ENCODE assay signal across 9 cellular contexts in genomic region chr6:16770701-16771569, GRCh38. TPM values are rescaled to one million over a fixed set of nuclear protein-coding genes. Genes with fewer than 3 reads are reported as not detected.
DNase-seq lines count a peak whose midpoint lies in the region; ATAC-seq and TF ChIP-seq lines count a peak whose summit lies in the region.
"Had no signal": no experiment of that assay in that cellular context is flagged by ENCODE, and none has a peak within 500 bp of the region (broad histone marks: within the 10 kb centered on the region; RNA-seq: fewer than 3 reads in every experiment).

No MANE protein-coding gene starts in this region.

- no peak overlapping the region for H3K4me3 ChIP-seq in mammary epithelial cell (replicated peaks in 1 of 3; ENCODE audit: insufficient read depth in 1 of 3, low read depth in 2 of 3, low read length in 3 of 3)
- H3K4me3 ChIP-seq in liver (ENCODE audit: low read depth in 1 of 3, low read length in 3 of 3), result no peak overlapping the region
- H3K4me3 ChIP-seq: skin epidermis had no signal

- no peak overlapping the region for H3K4me2 ChIP-seq in mammary epithelial cell (ENCODE audit: insufficient read depth, low read depth, low read length)

- no peaks in the 10 kb centered on the region for H3K36me3 ChIP-seq in mammary epithelial cell (ENCODE audit: insufficient read depth, low read length)
- H3K36me3 ChIP-seq in liver (ENCODE audit: control insufficient read depth in 4 of 4, insufficient read depth in 3 of 4, low read depth in 1 of 4, low read length in 3 of 4), result peaks cover 0 to 5% (median 0%) of the 10 kb centered on the region in 4 donors

- intact Hi-C loops in activated B cell treated with CpG ODN at 0.5 μM for 24 hours (cut with micrococcal nuclease), result loop anchor here (1.0 kb wide), 4 partner anchors 8 to 486 kb away; no protein-coding TSS in a partner anchor
- intact Hi-C loops in mammary epithelial cell (cut with micrococcal nuclease), result no loop called here

- DNase-seq in NCI-H1092 treated with DMSO at 0.1 percent for 48 hours (lab: John Stamatoyannopoulos, UW), result peak; percentile 1
- DNase-seq in NCI-H1092 (lab: John Stamatoyannopoulos, UW), result no peak
- DNase-seq in NCI-H2029 treated with DMSO at 0.1 percent for 48 hours (lab: John Stamatoyannopoulos, UW), result peak; percentile 54
- DNase-seq in activated B cell treated with CpG ODN at 0.5 μM for 24 hours, result peak; percentile 59
- DNase-seq in mammary epithelial cell, result peak; percentile 57
- peak in 2 of 3 donors; percentile 59 to 64 for DNase-seq in stimulated activated CD4-positive, alpha-beta T cell treated with anti-CD3 and anti-CD28 coated beads, TNF-alpha, amount 100 ng/mL, for 1 hour (ENCODE audit: low read depth in 3 of 3, low spot score in 1 of 3)

- peak; percentile 84 to 95 for TF ChIP-seq RAD21 in liver (IDR thresholded peaks at IDR 0.05)

- in situ Hi-C loops in mammary epithelial cell (cut with MboI; ENCODE audit: low sequenced_read_pairs in 2 of 2), result no loop called here

- no TSS peak for BruUV-seq in mammary epithelial cell (replicated peaks; lab: Mats Ljungman, UMichigan)

- dilution Hi-C loops in mammary epithelial cell (cut with HindIII; ENCODE audit: low sequenced_read_pairs), result no loop called here

- H3K9ac ChIP-seq in mammary epithelial cell (ENCODE audit: insufficient read depth, low read length) (no peak overlapping the region), liver (ENCODE audit: low read depth in 1 of 2, low read length in 2 of 2) (no peak overlapping the region)

- WGBS in mammary epithelial cell (ENCODE audit: low coverage, missing lambda C conversion rate), result 51% methylated on average over 14 of the region's 16 CpGs
- WGBS in liver, result 36% methylated on average over 16 of the region's 16 CpGs

- peaks cover 3% of the 10 kb centered on the region for H3K27me3 Mint-ChIP-seq in activated B cell treated with CpG ODN at 0.5 μM for 24 hours

- TF ChIP-seq CTCF in activated B cell treated with CpG ODN at 0.5 μM for 24 hours (IDR thresholded peaks at IDR 0.05), result peak; percentile 81
- TF ChIP-seq CTCF in mammary epithelial cell (conservative IDR thresholded peaks at IDR 0.05 in 1 of 2, IDR thresholded peaks at IDR 0.05 in 1 of 2; ENCODE audit: extremely low read depth in 1 of 2, insufficient read depth in 1 of 2, low read depth in 1 of 2, low read length in 2 of 2), result peak; percentile 85 to 87
- peak; percentile 89 for TF ChIP-seq CTCF in liver (IDR thresholded peaks at IDR 0.05; ENCODE audit: low read depth, low read length, missing input control)

- H4K20me1 ChIP-seq in mammary epithelial cell (ENCODE audit: insufficient read depth, low read length), result no peaks in the 10 kb centered on the region

- peak overlapping the region; percentile 32 for H3K4me3 Mint-ChIP-seq in activated B cell treated with CpG ODN at 0.5 μM for 24 hours

- H3K36me3 Mint-ChIP-seq in activated B cell treated with CpG ODN at 0.5 μM for 24 hours (ENCODE audit: low read depth), result no peaks in the 10 kb centered on the region

- POLR2A ChIA-PET in activated B cell treated with CpG ODN at 0.5 μM for 24 hours (lab: Charles Lee), result interaction anchor here (0.6 to 1.0 kb wide), 4 partner anchors 9 to 1477 kb away, joined by 3 to 8 read pairs (median 4); no protein-coding TSS in a partner anchor

- H3K9me3 ChIP-seq in mammary epithelial cell (replicated peaks; ENCODE audit: insufficient read depth, low read length) (no peaks in the 10 kb centered on the region), liver (ENCODE audit: control insufficient read depth in 4 of 4, low read length in 3 of 4) (no peaks in the 10 kb centered on the region)

- no peak overlapping the region for H3K27ac Mint-ChIP-seq in activated B cell treated with CpG ODN at 0.5 μM for 24 hours

- peak overlapping the region; percentile 0 for H2AFZ ChIP-seq in mammary epithelial cell (ENCODE audit: low read depth, low read length)

- H3K9me3 Mint-ChIP-seq in activated B cell treated with CpG ODN at 0.5 μM for 24 hours, result no peaks in the 10 kb centered on the region

- CTCF ChIA-PET in activated B cell treated with CpG ODN at 0.5 μM for 24 hours (lab: Charles Lee), result interaction anchor here (0.6 to 7.8 kb wide), 21 partner anchors 8 to 485 kb away, joined by 3 to 59 read pairs (median 3); partner anchors contain the start of gene ATXN1
- CTCF ChIA-PET in mammary epithelial cell (lab: Charles Lee; ENCODE audit: low non-redundant PET), result interaction anchor here (0.5 to 0.6 kb wide), 3 partner anchors 9 to 367 kb away, joined by 3 to 4 read pairs (median 3); no protein-coding TSS in a partner anchor

- peaks cover 38% of the 10 kb centered on the region for H3K4me1 ChIP-seq in mammary epithelial cell (ENCODE audit: insufficient read depth, low read length)
- H3K4me1 ChIP-seq in liver (ENCODE audit: control insufficient read depth in 4 of 4, insufficient read depth in 4 of 4, low read length in 3 of 4), result peaks cover 6 to 22% (median 13%) of the 10 kb centered on the region in 4 donors

- H3K27ac ChIP-seq in mammary epithelial cell (ENCODE audit: insufficient read depth, low read depth, low read length) (no peak overlapping the region), liver (ENCODE audit: low read depth in 1 of 2, low read length in 2 of 2) (no peak overlapping the region)

- no peaks in the 10 kb centered on the region for H3K79me2 ChIP-seq in mammary epithelial cell (ENCODE audit: insufficient read depth, low read length)

- peak; percentile 79 for ATAC-seq in HG02763 (IDR thresholded peaks at IDR 0.05; ENCODE audit: unreplicated experiment)
- ATAC-seq in activated B cell treated with CpG ODN at 0.5 μM for 24 hours (ENCODE audit: low read depth), result peak; percentile 97

- peaks cover 16% of the 10 kb centered on the region for H3K4me1 Mint-ChIP-seq in activated B cell treated with CpG ODN at 0.5 μM for 24 hours

- H3K27me3 ChIP-seq in mammary epithelial cell (ENCODE audit: insufficient read depth, low read length), result no peaks in the 10 kb centered on the region
- no peaks in the 10 kb centered on the region for H3K27me3 ChIP-seq in liver (ENCODE audit: control insufficient read depth in 4 of 4, insufficient read depth in 4 of 4, low read length in 3 of 4)

TF ChIP-seq in liver, 16 proteins besides CTCF, POLR2A, EP300 and RAD21:
- TF ChIP-seq RXRA (IDR thresholded peaks at IDR 0.05) (peak; percentile 24 to 43), HNF4A (conservative IDR thresholded peaks at IDR 0.05) (peak in 1 of 2 donors; percentile 43), FOXA2 (IDR thresholded peaks at IDR 0.05) (no peak), GABPA (IDR thresholded peaks at IDR 0.05 in 1 of 2, conservative IDR thresholded peaks at IDR 0.05 in 1 of 2) (no peak), TAF1 (conservative IDR thresholded peaks at IDR 0.05) (no peak), SP1 (IDR thresholded peaks at IDR 0.05) (no peak), YY1 (IDR thresholded peaks at IDR 0.05) (no peak), HNF4G (IDR thresholded peaks at IDR 0.05) (no peak), MAX (IDR thresholded peaks at IDR 0.05) (no peak)
- TF ChIP-seq, protein P1, sequence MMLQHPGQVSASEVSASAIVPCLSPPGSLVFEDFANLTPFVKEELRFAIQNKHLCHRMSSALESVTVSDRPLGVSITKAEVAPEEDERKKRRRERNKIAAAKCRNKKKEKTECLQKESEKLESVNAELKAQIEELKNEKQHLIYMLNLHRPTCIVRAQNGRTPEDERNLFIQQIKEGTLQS (IDR thresholded peaks at IDR 0.05), result no peak

RNA-seq across cellular contexts. Expression of gene ATXN1, which starts 9.7 kb away (rescaled TPM):
- total RNA-seq in activated B cell treated with CpG ODN at 0.5 μM for 24 hours (43.1 and 59.8 TPM in 2 replicates), mammary epithelial cell (10 to 100 TPM; 18.5 to 34.3 TPM), liver (10 to 100 TPM in 1 of 2 donors, 1 to 10 TPM in 1; 8.8 to 29.7 TPM)
- polyA plus RNA-seq in mammary epithelial cell (7.1 TPM), liver (1 to 10 TPM; 4.3 to 7.5 TPM)
- 11.3 TPM for polyA minus RNA-seq in mammary epithelial cell
